In the genomic region with DNA sequence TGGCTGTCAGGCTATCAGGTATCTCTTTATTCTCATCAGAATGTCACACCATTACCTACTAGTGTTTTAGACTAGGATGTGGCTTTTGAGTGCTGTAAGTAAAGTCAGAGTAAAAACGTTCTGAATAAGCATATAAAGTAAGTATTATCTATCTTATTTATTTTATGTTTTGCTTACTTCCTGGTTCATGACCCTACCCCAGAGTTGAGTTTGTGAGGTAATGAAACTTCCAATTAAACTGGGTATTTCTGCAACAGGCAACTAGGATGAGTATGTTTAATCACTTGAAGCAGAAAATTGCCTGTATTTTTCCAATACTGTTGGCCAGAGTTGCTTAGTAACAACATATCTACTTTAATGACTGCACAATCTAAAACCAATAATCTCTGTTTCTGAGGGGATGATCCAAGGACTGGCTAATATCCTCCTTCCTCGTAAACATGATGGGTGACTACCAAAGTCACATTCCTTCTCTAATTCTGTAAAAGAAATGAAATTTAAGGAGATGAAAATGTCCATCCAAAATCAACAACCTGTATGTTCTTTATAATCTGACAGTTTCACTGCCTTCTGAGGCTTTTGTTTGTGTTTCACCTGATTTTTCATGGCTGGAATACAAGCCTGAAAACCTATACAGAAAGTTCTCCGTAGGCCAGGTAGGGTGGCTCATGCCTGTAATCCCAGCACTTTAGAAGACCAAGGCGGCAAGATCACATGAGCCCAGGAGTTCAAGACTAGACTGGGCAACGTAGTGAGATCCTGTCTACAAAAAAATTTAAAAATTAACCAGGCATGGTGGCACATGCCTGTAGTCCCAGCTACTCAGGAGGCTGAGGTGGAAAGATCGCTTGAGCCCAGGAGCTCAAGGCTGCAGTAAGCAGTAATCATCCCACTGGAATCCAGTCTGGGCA, we compare ENCODE assay signal across 16 cellular contexts.
"Had no signal": no experiment of that assay in that cellular context is flagged by ENCODE, and none has a peak within 500 bp of the region (broad histone marks: within the 10 kb centered on the region; RNA-seq: fewer than 3 reads in every experiment).

No MANE protein-coding gene starts in this region.

- H3K4me3 ChIP-seq: adrenal gland, esophagus muscularis mucosa, hepatocyte, transverse colon had no signal

- H3K27ac ChIP-seq: adrenal gland, esophagus muscularis mucosa, hepatocyte, neutrophil, parathyroid adenoma, transverse colon had no signal

- H3K79me2 ChIP-seq: hepatocyte had no signal

- H3K4me1 ChIP-seq: adrenal gland, esophagus muscularis mucosa had no signal

- H3K4me2 ChIP-seq: hepatocyte had no signal

- H2AFZ ChIP-seq: hepatocyte, parathyroid adenoma had no signal

- DNase-seq: activated CD4-positive, alpha-beta T cell treated with anti-CD3 and anti-CD28 coated beads for 1 hour; activated CD4-positive, alpha-beta T cell treated with anti-CD3 and anti-CD28 coated beads, Interleukin-2, amount 50 U/mL, for 4 hours; activated effector memory CD4-positive, alpha-beta T cell treated with anti-CD3 and anti-CD28 coated beads, Interleukin-2, amount 50 U/mL, for 16 hours; activated T-cell treated with anti-CD3 and anti-CD28 coated beads, Interleukin-2, amount 50 U/mL, for 1 hour; adrenal gland; naive thymus-derived CD8-positive, alpha-beta T cell; stimulated activated CD4-positive, alpha-beta T cell treated with anti-CD3 and anti-CD28 coated beads, Interleukin-15, amount 100 ng/mL, for 24 hours; stimulated activated CD4-positive, alpha-beta T cell treated with anti-CD3 and anti-CD28 coated beads, Interleukin-4, amount 100 ng/mL, for 1 hour; stimulated activated naive CD4-positive, alpha-beta T cell treated with Interleukin-2 at 50 U/mL for 16 hours; T1000; transverse colon had no signal

- H3K9me3 ChIP-seq: adrenal gland, esophagus muscularis mucosa, neutrophil, transverse colon had no signal

- ATAC-seq: left lobe of liver; naive thymus-derived CD8-positive, alpha-beta T cell had no signal

- H3K9ac ChIP-seq: parathyroid adenoma had no signal

- H3K36me3 ChIP-seq: adrenal gland, esophagus muscularis mucosa, neutrophil, transverse colon had no signal

- H3K27me3 ChIP-seq: adrenal gland, esophagus muscularis mucosa, hepatocyte, neutrophil, transverse colon had no signal
